ENCODE assay signal across 8 cellular contexts in genomic region chr15:43746903-43747309, GRCh38. TPM values are rescaled to one million over a fixed set of nuclear protein-coding genes. Genes with fewer than 3 reads are reported as not detected.
DNase-seq lines count a peak whose midpoint lies in the region; ATAC-seq and TF ChIP-seq lines count a peak whose summit lies in the region.
"Not testable (repeated sequence)": the region's sequence is repeated elsewhere in the genome, so short reads cannot be mapped to it uniquely, and the experiment has no call there.

No MANE protein-coding gene starts in this region.

- POLR2A ChIA-PET in BJ (lab: Charles Lee) = interaction anchor here (1.4 kb wide), 1 partner anchor 30 kb away, joined by 6 read pairs; the partner anchor contains the start of gene ELL3

- ATAC-seq in GM19463 (IDR thresholded peaks at IDR 0.05; ENCODE audit: unreplicated experiment) = peak; percentile 15

- TF ChIP-seq CTCF in BJ (IDR thresholded peaks at IDR 0.05; ENCODE audit: insufficient read depth, low read depth, low read length); HL-60 (IDR thresholded peaks at IDR 0.05; ENCODE audit: insufficient read depth, low read length); endothelial cell (IDR thresholded peaks at IDR 0.05; ENCODE audit: unreplicated experiment): not testable (repeated sequence)

- H3K4me1 Mint-ChIP-seq in activated T-cell treated with anti-CD3 and anti-CD28 coated beads, Interleukin-2, amount 50 U/mL, for 24 hours (ENCODE audit: low read depth) = peaks cover 41% of the 10 kb centered on the region
- H3K4me1 Mint-ChIP-seq in endothelial cell (ENCODE audit: unreplicated experiment) = peaks cover 19% of the 10 kb centered on the region

- H3K27me3 ChIP-seq in BJ (ENCODE audit: control insufficient read depth, insufficient read depth, low read length); HL-60 (ENCODE audit: insufficient read depth, poor library complexity, severe bottlenecking); NT2/D1 (ENCODE audit: insufficient read depth, insufficient read length): not testable (repeated sequence)

- CTCF ChIA-PET in BJ (lab: Yijun Ruan, JAX) = not testable (repeated sequence)

- H3K36me3 Mint-ChIP-seq in activated T-cell treated with anti-CD3 and anti-CD28 coated beads, Interleukin-2, amount 50 U/mL, for 24 hours (ENCODE audit: low read depth) = peaks cover 36% of the 10 kb centered on the region
- peaks cover 13% of the 10 kb centered on the region for H3K36me3 Mint-ChIP-seq in endothelial cell (ENCODE audit: low read depth, unreplicated experiment)

- H3K27me3 Mint-ChIP-seq in activated T-cell treated with anti-CD3 and anti-CD28 coated beads, Interleukin-2, amount 50 U/mL, for 24 hours; endothelial cell (ENCODE audit: unreplicated experiment): not testable (repeated sequence)

- not testable (repeated sequence) for DNase-seq in BJ (ENCODE audit: low read depth); NT2/D1 (ENCODE audit: low read depth, low spot score); activated T-cell treated with anti-CD3 and anti-CD28 coated beads, Interleukin-2, amount 50 U/mL, for 24 hours; endothelial cell (ENCODE audit: low spot score); skeletal muscle cell (ENCODE audit: low read depth)
- peak in 1 of 2 experiments; percentile 58 for DNase-seq in HL-60 (ENCODE audit: low read depth in 1 of 2, low spot score in 1 of 2)
- peak; percentile 74 for DNase-seq in left kidney (ENCODE audit: low read depth, low spot score)

- not testable (repeated sequence) for H3K36me3 ChIP-seq in BJ (ENCODE audit: control insufficient read depth, insufficient read depth, low read length)
- H3K36me3 ChIP-seq in NT2/D1 (ENCODE audit: insufficient read depth, insufficient read length, low read length) = peaks cover 15% of the 10 kb centered on the region

- H3K4me3 ChIP-seq in BJ (ENCODE audit: low read depth, low read length) (peak overlapping the region; percentile 87), HL-60 (replicated peaks; ENCODE audit: insufficient read depth, low read length) (peak overlapping the region; percentile 81), NT2/D1 (ENCODE audit: insufficient read length, low read depth) (peak overlapping the region; percentile 65), skeletal muscle cell (ENCODE audit: low read depth, low read length) (peak overlapping the region; percentile 78)

- peak overlapping the region; percentile 67 for H3K9ac ChIP-seq in NT2/D1 (ENCODE audit: insufficient read length, low read depth)

- peak overlapping the region; percentile 90 for H3K4me3 Mint-ChIP-seq in activated T-cell treated with anti-CD3 and anti-CD28 coated beads, Interleukin-2, amount 50 U/mL, for 24 hours
- peak overlapping the region; percentile 99 for H3K4me3 Mint-ChIP-seq in endothelial cell (ENCODE audit: unreplicated experiment)

- H3K27ac ChIP-seq in HL-60 (replicated peaks) = peak overlapping the region; percentile 97

- not testable (repeated sequence) for H3K4me1 ChIP-seq in NT2/D1 (ENCODE audit: insufficient read depth, insufficient read length)

- peak overlapping the region; percentile 98 for H3K27ac Mint-ChIP-seq in activated T-cell treated with anti-CD3 and anti-CD28 coated beads, Interleukin-2, amount 50 U/mL, for 24 hours
- peak overlapping the region; percentile 95 for H3K27ac Mint-ChIP-seq in endothelial cell (ENCODE audit: unreplicated experiment)

- not testable (repeated sequence) for H3K9me3 ChIP-seq in NT2/D1 (ENCODE audit: insufficient read depth, low read length)

- H3K9me3 Mint-ChIP-seq in activated T-cell treated with anti-CD3 and anti-CD28 coated beads, Interleukin-2, amount 50 U/mL, for 24 hours; endothelial cell (ENCODE audit: unreplicated experiment): not testable (repeated sequence)

RNA-seq across cellular contexts. Expression of gene PDIA3, which starts 0.7 kb away (rescaled TPM):
- polyA plus RNA-seq in BJ (2011; rRNA removed) = 199 and 425 TPM in 2 replicates
- polyA minus RNA-seq in BJ (2011; rRNA and poly(A)+ RNA removed) = 17.3 and 35.9 TPM in 2 replicates
- 655 TPM for total RNA-seq in endothelial cell (ENCODE audit: unreplicated experiment)

RNA-seq across cellular contexts. Expression of gene ELL3, which starts 29.9 kb away (rescaled TPM):
- 1.2 and 2.0 TPM in 2 replicates for polyA plus RNA-seq in BJ (2011; rRNA removed)
- polyA minus RNA-seq in BJ (2011; rRNA and poly(A)+ RNA removed) = 2.8 and 3.0 TPM in 2 replicates
- 1.9 TPM for total RNA-seq in endothelial cell (ENCODE audit: unreplicated experiment)

RNA-seq across cellular contexts. Expression of gene SERF2, which starts 45.2 kb away (rescaled TPM):
- 848 and 929 TPM in 2 replicates for polyA plus RNA-seq in BJ (2011; rRNA removed)
- 367 and 640 TPM in 2 replicates for polyA minus RNA-seq in BJ (2011; rRNA and poly(A)+ RNA removed)
- 845 TPM for total RNA-seq in endothelial cell (ENCODE audit: unreplicated experiment)

RNA-seq across cellular contexts. Expression of gene SERINC4, which starts 53.1 kb away (rescaled TPM):
- 0.04 TPM in 1 of 2 replicates, not detected in the other for polyA plus RNA-seq in BJ (2011; rRNA removed)
- not detected in 2 replicates for polyA minus RNA-seq in BJ (2011; rRNA and poly(A)+ RNA removed)
- not detected for total RNA-seq in endothelial cell (ENCODE audit: unreplicated experiment)

RNA-seq across cellular contexts. Expression of gene CKMT1A, which starts 53.2 kb away (rescaled TPM):
- 0.17 TPM in 1 of 2 replicates, not detected in the other for polyA plus RNA-seq in BJ (2011; rRNA removed)
- polyA minus RNA-seq in BJ (2011; rRNA and poly(A)+ RNA removed) = not detected in 2 replicates
- total RNA-seq in endothelial cell (ENCODE audit: unreplicated experiment) = 9.4 TPM
